22 cellular contexts compared by ENCODE assay signal in the genomic region with DNA sequence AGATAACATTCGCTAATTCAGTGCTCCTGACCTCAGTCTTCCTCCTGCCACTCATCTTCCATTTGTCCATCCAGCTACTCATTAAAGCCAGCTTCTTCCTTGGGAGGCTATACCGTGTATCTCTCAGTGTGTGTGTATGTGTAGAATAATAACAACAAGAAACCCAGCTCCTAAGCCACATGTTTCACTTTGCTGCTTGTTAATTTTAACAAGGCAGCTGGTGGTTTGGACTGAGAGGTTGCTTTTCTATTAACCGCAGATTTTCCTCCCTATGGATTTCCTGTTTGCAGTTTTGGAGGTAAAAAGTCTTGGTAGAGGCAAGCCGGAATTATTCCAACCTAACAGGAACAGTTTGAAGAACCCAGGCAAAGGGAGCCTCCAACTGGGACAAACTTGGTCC.
DNase-seq lines count a peak whose midpoint lies in the region; ATAC-seq, FAIRE-seq and TF ChIP-seq lines count a peak whose summit lies in the region.
"Had no signal": no experiment of that assay in that cellular context is flagged by ENCODE, and none has a peak within 500 bp of the region (broad histone marks: within the 10 kb centered on the region; RNA-seq: fewer than 3 reads in every experiment).

No MANE protein-coding gene starts in this region.

- H3K27ac ChIP-seq in A549, result peak overlapping the region; percentile 77 to 87
- H3K27ac ChIP-seq in coronary artery, result peak overlapping the region; percentile 4 to 94
- peak overlapping the region in 1 of 2 experiments; percentile 98; a peak in 2 of 4 replicates for H3K27ac ChIP-seq in SK-N-SH (ENCODE audit: low read depth in 2 of 2, low read length in 1 of 2)
- H3K27ac ChIP-seq: 22Rv1, BLaER1 had no signal

- H3K27me3 ChIP-seq in SK-N-SH (ENCODE audit: insufficient read depth), result no peaks in the 10 kb centered on the region
- H3K27me3 ChIP-seq: BLaER1 had no signal

- DNase-seq in A549 (ENCODE audit: low read depth in 1 of 2, low spot score in 1 of 2), result no peak
- DNase-seq in M059J (ENCODE audit: low read depth), result peak; percentile 11
- peak; percentile 26 for DNase-seq in coronary artery (ENCODE audit: low spot score)
- no peak for DNase-seq in NCI-H2029 (lab: John Stamatoyannopoulos, UW)
- DNase-seq in activated T-helper 2 cell treated with anti-CD3 and anti-CD28 coated beads, Interferon-gamma antibody, Interleukin-2, Interleukin-4, amounts not matched to agents 10 μg/mL and 5 μg/mL and 100 μg/mL, durations not matched to agents 14 hours and 24 hours and 36 hours (ENCODE audit: low spot score), result no peak
- DNase-seq in NCI-H2171 treated with DMSO at 0.1 percent for 48 hours (lab: John Stamatoyannopoulos, UW), result no peak
- no peak for DNase-seq in SK-N-SH
- DNase-seq: CD4-positive, alpha-beta memory T cell; DMS79 treated with DMSO at 0.1 percent for 48 hours; EL; H7; HFFc6 had no signal

- H3K27me3 Mint-ChIP-seq in nephron (ENCODE audit: low read depth), result no peaks in the 10 kb centered on the region
- H3K27me3 Mint-ChIP-seq in activated T-helper 2 cell treated with anti-CD3 and anti-CD28 coated beads, Interferon-gamma antibody, Interleukin-2, Interleukin-4, amounts not matched to agents 10 μg/mL and 5 μg/mL and 100 μg/mL, durations not matched to agents 14 hours and 24 hours and 36 hours (ENCODE audit: low read depth), result peaks cover 4% of the 10 kb centered on the region

- H3K9ac ChIP-seq in SK-N-SH, result no peak overlapping the region
- H3K9ac ChIP-seq: BLaER1 had no signal

- TF ChIP-seq RAD21 in A549 (conservative IDR thresholded peaks at IDR 0.05 in 1 of 2, IDR thresholded peaks at IDR 0.05 in 1 of 2) (no peak), SK-N-SH (IDR thresholded peaks at IDR 0.05; ENCODE audit: low read length) (no peak)

- H3K36me3 Mint-ChIP-seq in nephron (ENCODE audit: low read depth), result no peaks in the 10 kb centered on the region
- H3K36me3 Mint-ChIP-seq in activated T-helper 2 cell treated with anti-CD3 and anti-CD28 coated beads, Interferon-gamma antibody, Interleukin-2, Interleukin-4, amounts not matched to agents 10 μg/mL and 5 μg/mL and 100 μg/mL, durations not matched to agents 14 hours and 24 hours and 36 hours (ENCODE audit: low read depth), result no peaks in the 10 kb centered on the region
- H3K36me3 Mint-ChIP-seq: CD14-positive monocyte; CD4-positive, alpha-beta memory T cell; IgD-negative memory B cell had no signal

- 99% methylated on average over 4 of the region's 4 CpGs for WGBS in A549 (ENCODE audit: missing lambda C conversion rate)
- 88% methylated on average over 4 of the region's 4 CpGs for WGBS in SK-N-SH (ENCODE audit: low lambda C conversion rate)

- no peak overlapping the region for H3K4me3 Mint-ChIP-seq in nephron
- no peak overlapping the region for H3K4me3 Mint-ChIP-seq in activated T-helper 2 cell treated with anti-CD3 and anti-CD28 coated beads, Interferon-gamma antibody, Interleukin-2, Interleukin-4, amounts not matched to agents 10 μg/mL and 5 μg/mL and 100 μg/mL, durations not matched to agents 14 hours and 24 hours and 36 hours (ENCODE audit: low read depth)
- H3K4me3 Mint-ChIP-seq: CD14-positive monocyte; CD4-positive, alpha-beta memory T cell; GM23338; HFFc6; IgD-negative memory B cell had no signal

- TF ChIP-seq EP300 in A549 (IDR thresholded peaks at IDR 0.05), result no peak
- TF ChIP-seq EP300 in SK-N-SH (IDR thresholded peaks at IDR 0.05; ENCODE audit: borderline replicate concordance in 1 of 2, low read depth in 1 of 2, low read length in 1 of 2), result no peak

- no peak for ATAC-seq in A549
- ATAC-seq: GM23338, HCT116 had no signal

- intact Hi-C loops in activated T-helper 2 cell treated with anti-CD3 and anti-CD28 coated beads, Interferon-gamma antibody, Interleukin-2, Interleukin-4, amounts not matched to agents 10 μg/mL and 5 μg/mL and 100 μg/mL, durations not matched to agents 14 hours and 24 hours and 36 hours (cut with micrococcal nuclease), result no loop called here

- no peaks in the 10 kb centered on the region for H3K9me2 ChIP-seq in SK-N-SH

- H3F3A ChIP-seq in SK-N-SH (replicated peaks; ENCODE audit: insufficient read depth), result peaks cover 23% of the 10 kb centered on the region

- peaks cover 27% of the 10 kb centered on the region for H3K4me1 Mint-ChIP-seq in nephron
- H3K4me1 Mint-ChIP-seq in activated T-helper 2 cell treated with anti-CD3 and anti-CD28 coated beads, Interferon-gamma antibody, Interleukin-2, Interleukin-4, amounts not matched to agents 10 μg/mL and 5 μg/mL and 100 μg/mL, durations not matched to agents 14 hours and 24 hours and 36 hours (ENCODE audit: low read depth), result no peaks in the 10 kb centered on the region
- H3K4me1 Mint-ChIP-seq: CD4-positive, alpha-beta memory T cell; IgD-negative memory B cell had no signal

- H3K9me3 ChIP-seq in A549 (no peaks in the 10 kb centered on the region), SK-N-SH (no peaks in the 10 kb centered on the region)
- H3K9me3 ChIP-seq: BLaER1 had no signal

- peak overlapping the region in 2 of 3 experiments; percentile 29 to 60 for H3K27ac Mint-ChIP-seq in nephron
- H3K27ac Mint-ChIP-seq in activated T-helper 2 cell treated with anti-CD3 and anti-CD28 coated beads, Interferon-gamma antibody, Interleukin-2, Interleukin-4, amounts not matched to agents 10 μg/mL and 5 μg/mL and 100 μg/mL, durations not matched to agents 14 hours and 24 hours and 36 hours, result no peak overlapping the region
- H3K27ac Mint-ChIP-seq: CD4-positive, alpha-beta memory T cell; GM23338; HFFc6; IgD-negative memory B cell had no signal

- no peaks in the 10 kb centered on the region for H3K79me2 ChIP-seq in SK-N-SH (ENCODE audit: insufficient read depth)

- CTCF ChIA-PET in A549 (lab: Yijun Ruan, JAX), result interaction anchor here (0.8 to 2.3 kb wide), 2 partner anchors 18 to 23 kb away, joined by 3 to 8 read pairs; no protein-coding TSS in a partner anchor
- CTCF ChIA-PET in SK-N-SH (lab: Yijun Ruan, JAX), result no interaction called here

- no peak for TF ChIP-seq POLR2A in A549 (IDR thresholded peaks at IDR 0.05; ENCODE audit: low read length)

- FAIRE-seq in A549 (lab: Jason Lieb, UNC), result no peak
- FAIRE-seq: GM12891, GM18507, HTR-8/SVneo had no signal

- no peaks in the 10 kb centered on the region for H4K20me1 ChIP-seq in SK-N-SH (ENCODE audit: insufficient read depth)
- H4K20me1 ChIP-seq: BLaER1 had no signal

- POLR2A ChIA-PET in A549 (lab: Yijun Ruan, JAX) (no interaction called here), SK-N-SH (lab: Yijun Ruan, JAX) (no interaction called here)

- H3K9me3 Mint-ChIP-seq in nephron, result peaks cover 1% of the 10 kb centered on the region
- H3K9me3 Mint-ChIP-seq in activated T-helper 2 cell treated with anti-CD3 and anti-CD28 coated beads, Interferon-gamma antibody, Interleukin-2, Interleukin-4, amounts not matched to agents 10 μg/mL and 5 μg/mL and 100 μg/mL, durations not matched to agents 14 hours and 24 hours and 36 hours, result no peaks in the 10 kb centered on the region
- H3K9me3 Mint-ChIP-seq: GM23338, IgD-negative memory B cell had no signal

- H3K36me3 ChIP-seq in SK-N-SH (replicated peaks in 1 of 2; ENCODE audit: control insufficient read depth in 1 of 2, insufficient read depth in 2 of 2, low read length in 1 of 2), result no peaks in the 10 kb centered on the region
- H3K36me3 ChIP-seq: BLaER1 had no signal

- H3K4me1 ChIP-seq in A549 (peaks cover 28% of the 10 kb centered on the region), SK-N-SH (ENCODE audit: control insufficient read depth in 1 of 2, insufficient read depth in 2 of 2, low read depth in 1 of 2, low read length in 1 of 2) (peaks cover 0 to 14% of the 10 kb centered on the region in 2 experiments; a peak in 2 of 4 replicates)

- H3K4me2 ChIP-seq in A549 (no peak overlapping the region), SK-N-SH (no peak overlapping the region)
- H3K4me2 ChIP-seq: BLaER1, GM23338 had no signal

- H3K4me3 ChIP-seq in A549, result no peak overlapping the region
- no peak overlapping the region for H3K4me3 ChIP-seq in coronary artery
- no peak overlapping the region for H3K4me3 ChIP-seq in SK-N-SH (ENCODE audit: low read depth in 2 of 2, low read length in 1 of 2)
- H3K4me3 ChIP-seq: BLaER1, GM23338 had no signal

- TF ChIP-seq CTCF in A549 (IDR thresholded peaks at IDR 0.05) (no peak), coronary artery (IDR thresholded peaks at IDR 0.05) (no peak), nephron (IDR thresholded peaks at IDR 0.05; ENCODE audit: unreplicated experiment in 3 of 3) (no peak), SK-N-SH (IDR thresholded peaks at IDR 0.05) (no peak)

- H2AFZ ChIP-seq in SK-N-SH (ENCODE audit: low read depth), result no peak overlapping the region
- H2AFZ ChIP-seq: GM23338 had no signal

TF ChIP-seq in A549, 52 proteins besides CTCF, POLR2A, EP300 and RAD21:
- TF ChIP-seq HEYL (CRISPR knock-in tag; IDR thresholded peaks at IDR 0.05) (no peak), CBX2 (IDR thresholded peaks at IDR 0.05; ENCODE audit: borderline replicate concordance, low read depth) (no peak), ZC3H11A (IDR thresholded peaks at IDR 0.05) (no peak), MAZ (IDR thresholded peaks at IDR 0.05; ENCODE audit: borderline replicate concordance, low read depth, low read length) (no peak)
- TF ChIP-seq, protein P1, sequence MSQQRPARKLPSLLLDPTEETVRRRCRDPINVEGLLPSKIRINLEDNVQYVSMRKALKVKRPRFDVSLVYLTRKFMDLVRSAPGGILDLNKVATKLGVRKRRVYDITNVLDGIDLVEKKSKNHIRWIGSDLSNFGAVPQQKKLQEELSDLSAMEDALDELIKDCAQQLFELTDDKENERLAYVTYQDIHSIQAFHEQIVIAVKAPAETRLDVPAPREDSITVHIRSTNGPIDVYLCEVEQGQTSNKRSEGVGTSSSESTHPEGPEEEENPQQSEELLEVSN (IDR thresholded peaks at IDR 0.05; ENCODE audit: borderline replicate concordance, low read depth), result no peak

TF ChIP-seq in SK-N-SH, 30 proteins besides CTCF, POLR2A, EP300 and RAD21 (continues in another document):
- TF ChIP-seq, protein P2, sequence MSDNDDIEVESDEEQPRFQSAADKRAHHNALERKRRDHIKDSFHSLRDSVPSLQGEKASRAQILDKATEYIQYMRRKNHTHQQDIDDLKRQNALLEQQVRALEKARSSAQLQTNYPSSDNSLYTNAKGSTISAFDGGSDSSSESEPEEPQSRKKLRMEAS (IDR thresholded peaks at IDR 0.05; ENCODE audit: low read depth), result no peak
- TF ChIP-seq MEF2A (IDR thresholded peaks at IDR 0.05; ENCODE audit: borderline replicate concordance, low read depth) (no peak), FOXM1 (IDR thresholded peaks at IDR 0.05; ENCODE audit: low read depth) (no peak), RXRA (IDR thresholded peaks at IDR 0.05; ENCODE audit: borderline replicate concordance, low read depth) (no peak)

Comparison
In these comparisons a context has a peak if more than half of its experiments do, and no peak if none do; other contexts are left out.
1. DNase-seq: peak in M059J (single experiment) and coronary artery (single experiment); none in A549 (0 of 2), NCI-H2029 (single experiment), activated T-helper 2 cell treated with anti-CD3 and anti-CD28 coated beads, Interferon-gamma antibody, Interleukin-2, Interleukin-4, amounts not matched to agents 10 μg/mL and 5 μg/mL and 100 μg/mL, durations not matched to agents 14 hours and 24 hours and 36 hours (single experiment), NCI-H2171 treated with DMSO at 0.1 percent for 48 hours (single experiment) and SK-N-SH (single experiment).